In the genomic region with DNA sequence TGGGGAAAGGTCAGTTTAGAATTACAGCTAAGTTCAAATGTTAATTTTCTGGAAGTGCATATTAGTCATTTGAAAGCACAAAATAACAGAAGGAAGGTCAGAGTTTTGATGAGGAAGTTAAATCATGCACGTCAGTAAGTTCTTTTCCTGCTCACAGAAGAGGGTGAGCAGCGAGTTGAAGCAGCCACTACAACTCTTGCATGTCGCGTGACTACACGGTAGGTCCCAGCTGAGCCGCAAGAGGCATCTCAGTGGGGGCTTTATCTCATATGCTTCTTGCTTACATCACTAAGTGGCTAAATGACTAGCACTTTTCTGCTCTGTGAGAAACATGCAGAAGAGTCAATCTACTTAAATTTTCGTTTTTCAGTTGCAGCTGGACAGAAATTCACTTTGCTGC, we compare ENCODE assay signal across 9 cellular contexts. TPM values are rescaled to one million over a fixed set of nuclear protein-coding genes. Genes with fewer than 3 reads are reported as not detected.
DNase-seq lines count a peak whose midpoint lies in the region; ATAC-seq and TF ChIP-seq lines count a peak whose summit lies in the region.
"Had no signal": no experiment of that assay in that cellular context is flagged by ENCODE, and none has a peak within 500 bp of the region (broad histone marks: within the 10 kb centered on the region; RNA-seq: fewer than 3 reads in every experiment).

No MANE protein-coding gene starts in this region.

- CTCF ChIA-PET in RWPE1 (lab: Yijun Ruan, JAX): interaction anchor here (0.7 kb wide), 1 partner anchor 113 kb away, joined by 3 read pairs; no protein-coding TSS in a partner anchor

- H3K27ac Mint-ChIP-seq in GM23338: no peak overlapping the region
- H3K27ac Mint-ChIP-seq in central memory CD8-positive, alpha-beta T cell (ENCODE audit: low read depth): no peak overlapping the region
- peak overlapping the region; percentile 9 for H3K27ac Mint-ChIP-seq in stimulated activated effector memory CD8-positive, alpha-beta T cell treated with anti-CD3 and anti-CD28 coated beads, Interleukin-12 subunit alpha, Interleukin-12 subunit beta, amount 100 ng/mL, for 72 hours

- TF ChIP-seq POLR2A in GM18526 (IDR thresholded peaks at IDR 0.05; ENCODE audit: extremely low read depth, insufficient read length): peak; percentile 32

- H3K4me3 Mint-ChIP-seq in GM23338: no peak overlapping the region
- no peak overlapping the region for H3K4me3 Mint-ChIP-seq in central memory CD8-positive, alpha-beta T cell
- peak overlapping the region; percentile 7 for H3K4me3 Mint-ChIP-seq in stimulated activated effector memory CD8-positive, alpha-beta T cell treated with anti-CD3 and anti-CD28 coated beads, Interleukin-12 subunit alpha, Interleukin-12 subunit beta, amount 100 ng/mL, for 72 hours

- no peaks in the 10 kb centered on the region for H3K9me2 ChIP-seq in GM23338 (ENCODE audit: insufficient read depth)

- POLR2A ChIA-PET in RWPE1 (lab: Yijun Ruan, JAX; ENCODE audit: low non-redundant PET): no interaction called here

- ATAC-seq in GM23338: no peak; the same call in 2 of the 3 replicates
- ATAC-seq in central memory CD8-positive, alpha-beta T cell (replicated peaks; ENCODE audit: extremely low read depth, poor library complexity, severe bottlenecking): peak; percentile 49
- peak; percentile 96 for ATAC-seq in stimulated activated effector memory CD8-positive, alpha-beta T cell treated with anti-CD3 and anti-CD28 coated beads, Interleukin-12 subunit alpha, Interleukin-12 subunit beta, amount 100 ng/mL, for 72 hours

- H3K79me2 ChIP-seq in GM23338 (replicated peaks; ENCODE audit: insufficient read depth): no peaks in the 10 kb centered on the region

- H3K27ac ChIP-seq in GM23338 (ENCODE audit: low read depth): no peak overlapping the region
- no peak overlapping the region for H3K27ac ChIP-seq in RWPE1
- H3K27ac ChIP-seq: tibial artery had no signal

- H3K4me3 ChIP-seq in GM23338: no peak overlapping the region
- H3K4me3 ChIP-seq: tibial artery had no signal

- no peak overlapping the region for H3K4me2 ChIP-seq in GM23338

- peaks cover 3% of the 10 kb centered on the region; the same call in 1 of the 3 replicates for H3K9me3 Mint-ChIP-seq in GM23338
- H3K9me3 Mint-ChIP-seq in central memory CD8-positive, alpha-beta T cell: no peaks in the 10 kb centered on the region
- no peaks in the 10 kb centered on the region for H3K9me3 Mint-ChIP-seq in stimulated activated effector memory CD8-positive, alpha-beta T cell treated with anti-CD3 and anti-CD28 coated beads, Interleukin-12 subunit alpha, Interleukin-12 subunit beta, amount 100 ng/mL, for 72 hours

- H2AFZ ChIP-seq in GM23338: 0 out of 2 replicates have a peak overlapping the region, but pooled peaks have one; percentile 0

- intact Hi-C loops in posterior vena cava (cut with DNase I): no loop called here

- no peaks in the 10 kb centered on the region for H3K27me3 ChIP-seq in GM23338 (ENCODE audit: insufficient read depth)

- peaks cover 3% of the 10 kb centered on the region for H3K27me3 Mint-ChIP-seq in GM23338 (ENCODE audit: insufficient read depth, low read depth, poor library complexity)
- H3K27me3 Mint-ChIP-seq in central memory CD8-positive, alpha-beta T cell: peaks cover 12% of the 10 kb centered on the region

- no peaks in the 10 kb centered on the region for H4K20me1 ChIP-seq in GM23338 (replicated peaks; ENCODE audit: insufficient read depth)

- H3K4me1 ChIP-seq in GM23338 (ENCODE audit: insufficient read depth): no peaks in the 10 kb centered on the region; the same call in 1 of the 2 replicates
- H3K4me1 ChIP-seq: tibial artery had no signal

- TF ChIP-seq CTCF in GM23338 (conservative IDR thresholded peaks at IDR 0.05; ENCODE audit: low read depth in 2 of 2) (no peak), RWPE1 (conservative IDR thresholded peaks at IDR 0.05; ENCODE audit: low read depth) (no peak)

- no peaks in the 10 kb centered on the region; the same call in 1 of the 2 replicates for H3K36me3 ChIP-seq in GM23338 (ENCODE audit: insufficient read depth)
- H3K36me3 ChIP-seq: tibial artery had no signal

- H3K36me3 Mint-ChIP-seq in GM23338 (ENCODE audit: low read depth): no peaks in the 10 kb centered on the region
- H3K36me3 Mint-ChIP-seq in central memory CD8-positive, alpha-beta T cell (ENCODE audit: insufficient read depth): no peaks in the 10 kb centered on the region
- no peaks in the 10 kb centered on the region for H3K36me3 Mint-ChIP-seq in stimulated activated effector memory CD8-positive, alpha-beta T cell treated with anti-CD3 and anti-CD28 coated beads, Interleukin-12 subunit alpha, Interleukin-12 subunit beta, amount 100 ng/mL, for 72 hours

- no peak for DNase-seq in GM23338 (ENCODE audit: low spot score)
- peak; percentile 96 for DNase-seq in NAMALWA (ENCODE audit: low spot score)
- no peak for DNase-seq in central memory CD8-positive, alpha-beta T cell (ENCODE audit: low spot score in 2 of 2)
- no peak for DNase-seq in stimulated activated effector memory CD8-positive, alpha-beta T cell treated with anti-CD3 and anti-CD28 coated beads, Interleukin-12 subunit alpha, Interleukin-12 subunit beta, amount 100 ng/mL, for 72 hours (ENCODE audit: low spot score in 2 of 2)
- no peak for DNase-seq in RWPE1 (ENCODE audit: low spot score)
- DNase-seq in AG08395 (ENCODE audit: low spot score): no peak
- no peak for DNase-seq in posterior vena cava (ENCODE audit: low spot score)

- no peaks in the 10 kb centered on the region for H3F3A ChIP-seq in GM23338 (replicated peaks; ENCODE audit: low read depth)

- H3K4me1 Mint-ChIP-seq in GM23338: peaks cover 2% of the 10 kb centered on the region; the same call in 1 of the 3 replicates
- H3K4me1 Mint-ChIP-seq in central memory CD8-positive, alpha-beta T cell: no peaks in the 10 kb centered on the region
- peaks cover 8% of the 10 kb centered on the region for H3K4me1 Mint-ChIP-seq in stimulated activated effector memory CD8-positive, alpha-beta T cell treated with anti-CD3 and anti-CD28 coated beads, Interleukin-12 subunit alpha, Interleukin-12 subunit beta, amount 100 ng/mL, for 72 hours

TF ChIP-seq in GM23338, 12 proteins besides CTCF, POLR2A, EP300 and RAD21:
- TF ChIP-seq REST (IDR thresholded peaks at IDR 0.05; ENCODE audit: unreplicated experiment): no peak
- TF ChIP-seq EZH2 (IDR thresholded peaks at IDR 0.05; ENCODE audit: low read depth, unreplicated experiment): no peak

RNA-seq across cellular contexts. Expression of gene SEC62, which starts 21.3 kb away (rescaled TPM):
- total RNA-seq in GM23338 (2014; rRNA removed; shearing (Covaris generic)): 19.9 and 23.6 TPM in 2 replicates
- 279 and 306 TPM in 2 replicates for polyA plus RNA-seq in GM23338 (2016; fragmentation: Nextera tagmentation; extraction: Ambion mirVana)
- total RNA-seq in posterior vena cava: 100 to 1,000 TPM; 151 to 155 TPM

RNA-seq across cellular contexts. Expression of gene SAMD7, which starts 33.9 kb away (rescaled TPM):
- total RNA-seq in GM23338 (2014; rRNA removed; shearing (Covaris generic)): not detected in 2 replicates
- polyA plus RNA-seq in GM23338 (2016; fragmentation: Nextera tagmentation; extraction: Ambion mirVana): not detected in 2 replicates
- total RNA-seq in posterior vena cava: not detected
